Comparison of ENCODE assay signal across 8 cellular contexts in the genomic region with DNA sequence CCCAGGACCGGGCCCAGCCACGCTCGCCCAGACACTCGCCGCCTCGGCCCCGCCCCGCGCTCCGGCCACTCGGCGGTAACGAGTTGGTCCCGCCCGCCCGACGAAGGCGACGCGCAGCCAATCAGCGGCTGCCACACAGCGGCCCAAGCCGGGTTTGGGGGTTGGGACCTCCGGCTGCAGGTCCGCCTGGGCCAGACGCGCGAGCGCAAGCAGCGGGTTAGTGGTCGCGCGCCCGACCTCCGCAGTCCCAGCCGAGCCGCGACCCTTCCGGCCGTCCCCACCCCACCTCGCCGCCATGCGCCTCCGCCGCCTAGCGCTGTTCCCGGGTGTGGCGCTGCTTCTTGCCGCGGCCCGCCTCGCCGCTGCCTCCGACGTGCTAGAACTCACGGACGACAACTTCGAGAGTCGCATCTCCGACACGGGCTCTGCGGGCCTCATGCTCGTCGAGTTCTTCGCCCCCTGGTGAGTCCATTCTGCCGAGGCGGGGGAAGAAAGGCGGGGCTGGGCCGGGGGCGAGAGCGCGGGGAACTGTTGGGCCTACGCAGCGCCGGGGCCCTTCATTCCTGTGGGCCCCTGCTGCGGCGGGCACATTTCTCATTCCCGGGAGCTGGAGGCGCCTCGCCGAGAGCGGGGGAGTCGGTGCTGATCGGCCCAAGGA. TPM values are rescaled to one million over a fixed set of nuclear protein-coding genes. Genes with fewer than 3 reads are reported as not detected.
DNase-seq lines count a peak whose midpoint lies in the region; ATAC-seq and TF ChIP-seq lines count a peak whose summit lies in the region.
"Not testable (repeated sequence)": the region's sequence is repeated elsewhere in the genome, so short reads cannot be mapped to it uniquely, and the experiment has no call there.

Gene PDIA3, plus strand, starts transcription at position 194 of the 658 bp plus-strand sequence. Its CDS starts 102 bp downstream, at position 296.

- peaks cover 15 to 56% (median 38%) of the 10 kb centered on the region in 4 donors for H3K4me1 Mint-ChIP-seq in naive thymus-derived CD8-positive, alpha-beta T cell
- H3K4me1 Mint-ChIP-seq in stimulated activated memory B cell treated with anti-CD40 and anti-IgM and Interleukin-4, amounts not matched to agents 10 μg/mL and 1 μg/mL and 100 μg/mL, for 72 hours: peaks cover 53% of the 10 kb centered on the region

- peak; percentile 95 for DNase-seq in Daoy (ENCODE audit: low read depth)
- peak; percentile 69 for DNase-seq in GOT3 (lab: John Stamatoyannopoulos, UW)
- DNase-seq in LHCN-M2 (ENCODE audit: low read depth): peak; percentile 83
- DNase-seq in activated effector memory CD4-positive, alpha-beta T cell treated with Interleukin-2 at 50 U/mL for 16 hours: peak; percentile 80
- DNase-seq in fibroblast of peridontal ligament (ENCODE audit: extremely low read depth): peak; percentile 83
- DNase-seq in naive thymus-derived CD8-positive, alpha-beta T cell: peak; percentile 74 to 92 (median 83)

- H3K36me3 Mint-ChIP-seq in naive thymus-derived CD8-positive, alpha-beta T cell: not testable (repeated sequence)
- peaks cover 10% of the 10 kb centered on the region for H3K36me3 Mint-ChIP-seq in stimulated activated memory B cell treated with anti-CD40 and anti-IgM and Interleukin-4, amounts not matched to agents 10 μg/mL and 1 μg/mL and 100 μg/mL, for 72 hours

- H3K27ac Mint-ChIP-seq in naive thymus-derived CD8-positive, alpha-beta T cell: peak within 1 kb of the TSS; percentile 88 to 99 (median 97)
- H3K27ac Mint-ChIP-seq in stimulated activated memory B cell treated with anti-CD40 and anti-IgM and Interleukin-4, amounts not matched to agents 10 μg/mL and 1 μg/mL and 100 μg/mL, for 72 hours: peak within 1 kb of the TSS; percentile 96

- peak; percentile 91 for TF ChIP-seq POLR2A in Raji (IDR thresholded peaks at IDR 0.05; ENCODE audit: insufficient read depth, low read depth, low read length)

- H3K4me3 Mint-ChIP-seq in naive thymus-derived CD8-positive, alpha-beta T cell: peak within 1 kb of the TSS; percentile 92 to 98 (median 94)
- peak within 1 kb of the TSS; percentile 95 for H3K4me3 Mint-ChIP-seq in stimulated activated memory B cell treated with anti-CD40 and anti-IgM and Interleukin-4, amounts not matched to agents 10 μg/mL and 1 μg/mL and 100 μg/mL, for 72 hours

- peak; percentile 72 to 79 for ATAC-seq in naive thymus-derived CD8-positive, alpha-beta T cell
- ATAC-seq in stimulated activated memory B cell treated with anti-CD40 and anti-IgM and Interleukin-4, amounts not matched to agents 10 μg/mL and 1 μg/mL and 100 μg/mL, for 72 hours: peak; percentile 93

- POLR2A ChIA-PET in naive thymus-derived CD8-positive, alpha-beta T cell (lab: Charles Lee): interaction anchor here (0.8 to 1.2 kb wide), 6 partner anchors 24 to 236 kb away, joined by 3 to 5 read pairs (median 3); partner anchors contain the start of genes HYPK, MFAP1 and SERINC4

- H3K9me3 Mint-ChIP-seq in naive thymus-derived CD8-positive, alpha-beta T cell; stimulated activated memory B cell treated with anti-CD40 and anti-IgM and Interleukin-4, amounts not matched to agents 10 μg/mL and 1 μg/mL and 100 μg/mL, for 72 hours: not testable (repeated sequence)

- H3K27me3 Mint-ChIP-seq in naive thymus-derived CD8-positive, alpha-beta T cell; stimulated activated memory B cell treated with anti-CD40 and anti-IgM and Interleukin-4, amounts not matched to agents 10 μg/mL and 1 μg/mL and 100 μg/mL, for 72 hours: not testable (repeated sequence)

RNA-seq across cellular contexts. Expression of gene PDIA3, which starts in this region (rescaled TPM):
- 104 and 115 TPM in 2 replicates for total RNA-seq in Daoy (2014; rRNA removed; shearing (Covaris generic))
- 165 and 172 TPM in 2 replicates for total RNA-seq in LHCN-M2 (2014; rRNA removed)
- 345 TPM for polyA plus RNA-seq in LHCN-M2 (2012)
- 100 to 1,000 TPM; 147 to 150 TPM for total RNA-seq in naive thymus-derived CD8-positive, alpha-beta T cell
- polyA plus RNA-seq in naive thymus-derived CD8-positive, alpha-beta T cell: 100 to 1,000 TPM; 246 to 310 (median 268) TPM

Comparison
In these comparisons a context has a peak if more than half of its experiments do, and no peak if none do; other contexts are left out.
1. Peak in every context shown above with its lines: DNase-seq and ATAC-seq.